Comparison of ENCODE assay signal across 8 cellular contexts in the genomic region with DNA sequence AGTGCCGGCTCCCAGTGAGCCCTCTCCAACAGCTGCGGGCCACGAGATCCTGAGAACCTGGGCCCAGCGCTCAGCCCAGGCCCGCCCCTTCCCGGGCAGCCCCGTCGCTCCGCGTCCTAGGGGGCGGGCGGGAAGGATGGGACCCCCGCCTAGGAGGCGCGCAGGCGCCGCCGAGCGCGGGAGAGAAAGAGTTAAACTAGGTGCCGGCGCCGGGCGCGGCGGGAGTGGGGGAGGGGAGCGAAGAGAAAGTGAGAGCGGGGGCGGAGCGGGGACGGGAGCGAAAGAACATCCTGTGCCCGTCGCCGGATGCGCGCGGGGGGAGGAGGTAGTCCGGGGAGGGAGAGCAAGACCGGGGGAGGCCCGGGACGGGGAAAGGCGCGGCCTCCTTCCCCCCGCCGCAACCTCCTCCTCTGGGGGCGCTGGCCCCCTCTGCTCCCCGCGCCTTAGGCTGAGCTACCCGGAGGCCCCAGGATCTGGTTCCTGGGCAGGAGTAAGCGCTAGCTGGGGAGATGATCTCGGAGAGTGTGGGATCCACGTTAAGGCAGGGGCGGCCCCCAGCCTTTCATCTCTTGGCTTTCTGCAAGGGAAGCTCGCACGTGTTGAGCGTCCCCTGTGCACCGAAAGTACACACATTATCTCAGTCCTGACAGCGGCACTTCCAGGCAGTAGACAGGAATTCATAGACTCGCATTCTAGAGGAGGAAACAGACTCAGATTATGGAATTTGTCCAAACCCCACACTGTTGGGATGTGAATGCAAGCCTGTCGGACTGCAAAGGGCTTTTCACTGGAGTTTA. TPM values are rescaled to one million over a fixed set of nuclear protein-coding genes. Genes with fewer than 3 reads are reported as not detected.
A peak's percentile ranks its signal among the peaks of the same experiment; 100 is the strongest.
DNase-seq lines count a peak whose midpoint lies in the region; ATAC-seq lines count a peak whose summit lies in the region.

No MANE protein-coding gene starts in this region.

- peak; percentile 77 for DNase-seq in CD1c-positive myeloid dendritic cell (ENCODE audit: extremely low spot score)
- peak; percentile 77 for DNase-seq in GM19240 (ENCODE audit: insufficient read length, low spot score)
- DNase-seq in NT2/D1 (ENCODE audit: low read depth, low spot score): no peak
- DNase-seq in activated T-cell treated with anti-CD3 and anti-CD28 coated beads for 1 hour (ENCODE audit: low read depth): peak; percentile 94
- DNase-seq in epidermal melanocyte (ENCODE audit: insufficient read length, low spot score): peak; percentile 81
- DNase-seq in stimulated activated CD8-positive, alpha-beta memory T cell treated with anti-CD3 and anti-CD28 coated beads, Interleukin-2, amount 100 ng/mL, for 1 hour (ENCODE audit: low read depth in 2 of 2): peak; percentile 81 to 90

- H3K9me3 ChIP-seq in NT2/D1 (ENCODE audit: insufficient read depth, low read length) (no peaks in the 10 kb centered on the region), mononuclear cell (ENCODE audit: low read depth, low read length) (no peaks in the 10 kb centered on the region)

- no peaks in the 10 kb centered on the region for H3K36me3 ChIP-seq in NT2/D1 (ENCODE audit: insufficient read depth, insufficient read length, low read length)

- H3K27me3 ChIP-seq in NT2/D1 (ENCODE audit: insufficient read depth, insufficient read length) (no peaks in the 10 kb centered on the region), mononuclear cell (ENCODE audit: insufficient read depth, low read length) (no peaks in the 10 kb centered on the region)

- peak; percentile 49 for ATAC-seq in HG03457 (IDR thresholded peaks at IDR 0.05; ENCODE audit: unreplicated experiment)

- H3K4me3 ChIP-seq in NT2/D1 (ENCODE audit: insufficient read length, low read depth): peak overlapping the region; percentile 61
- peak overlapping the region; percentile 73 for H3K4me3 ChIP-seq in mononuclear cell (ENCODE audit: low read length)

- peak overlapping the region; percentile 86 for H3K9ac ChIP-seq in NT2/D1 (ENCODE audit: insufficient read length, low read depth)

- peaks cover under 1% of the 10 kb centered on the region for H3K4me1 ChIP-seq in NT2/D1 (ENCODE audit: insufficient read depth, insufficient read length)
- peaks cover 77% of the 10 kb centered on the region for H3K4me1 ChIP-seq in mononuclear cell (ENCODE audit: insufficient read depth, low read length)

RNA-seq across cellular contexts. Expression of a gene that starts 4.9 kb away (rescaled TPM):
- 0.10 TPM for total RNA-seq in mononuclear cell

RNA-seq across cellular contexts. Expression of a gene that starts 43.2 kb away (rescaled TPM):
- total RNA-seq in mononuclear cell: 20.1 TPM

RNA-seq across cellular contexts. Expression of a gene that starts 44.5 kb away (rescaled TPM):
- not detected for total RNA-seq in mononuclear cell

RNA-seq across cellular contexts. Expression of a gene that starts 48.9 kb away (rescaled TPM):
- total RNA-seq in mononuclear cell: not detected
